8 cellular contexts compared by ENCODE assay signal in the genomic region with DNA sequence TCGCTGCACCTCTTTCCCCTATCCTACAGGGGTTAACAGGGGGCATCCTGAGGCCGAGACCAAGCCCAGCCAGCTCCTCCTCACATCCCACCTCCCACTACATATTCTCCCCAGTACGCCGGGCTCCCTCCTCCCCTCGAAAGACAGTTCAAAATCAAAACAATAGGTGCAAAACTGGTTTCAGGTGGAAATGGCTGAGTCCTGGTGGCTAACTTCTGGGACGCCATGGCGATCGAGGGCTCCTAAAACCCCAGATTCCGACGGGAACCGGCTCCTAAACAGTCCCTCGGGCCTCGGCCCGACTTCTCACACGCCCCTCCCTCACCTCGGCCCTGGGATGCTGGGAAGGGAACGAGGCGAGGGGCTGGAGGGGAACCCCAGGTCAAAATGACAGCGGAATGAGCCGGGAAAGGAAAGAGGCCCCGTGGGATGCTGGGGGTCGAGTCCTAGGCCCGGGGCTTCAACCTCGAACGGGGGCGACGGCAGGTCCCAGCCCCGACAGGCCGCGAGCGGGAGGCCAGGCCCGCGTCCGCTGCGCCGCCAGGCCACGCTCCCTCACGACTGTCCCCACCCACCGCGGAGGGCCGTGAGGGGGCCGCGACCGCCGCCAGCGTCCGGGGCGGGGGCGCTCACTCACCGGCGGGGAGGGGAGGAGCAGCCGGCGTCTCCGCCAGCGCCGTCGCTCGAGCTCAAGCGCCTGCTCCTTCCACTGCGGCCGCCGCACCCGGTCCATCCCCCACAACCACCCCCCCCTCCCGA. TPM values are rescaled to one million over a fixed set of nuclear protein-coding genes. Genes with fewer than 3 reads are reported as not detected.
DNase-seq lines count a peak whose midpoint lies in the region; ATAC-seq and TF ChIP-seq lines count a peak whose summit lies in the region.

No MANE protein-coding gene starts in this region.

- peak; percentile 82 for ATAC-seq in GM18498 (IDR thresholded peaks at IDR 0.05; ENCODE audit: unreplicated experiment)
- peak; percentile 64 for ATAC-seq in HG02870 (IDR thresholded peaks at IDR 0.05; ENCODE audit: unreplicated experiment)
- ATAC-seq in esophagus mucosa, result peak; percentile 65
- peak; percentile 77 to 87 (median 81) for ATAC-seq in natural killer cell

- no peaks in the 10 kb centered on the region for H3K9me3 Mint-ChIP-seq in natural killer cell

- WGBS in stomach, 5 donors, result 0 to 1% (median 0%) methylated on average over 25 to 63 of the region's 64 CpGs

- peak overlapping the region; percentile 81 for H3K27ac ChIP-seq in A673 (ENCODE audit: low read depth, low read length, poor library complexity, severe bottlenecking)
- H3K27ac ChIP-seq in stomach, result peak overlapping the region; percentile 91 to 99 (median 94)

- no peak for TF ChIP-seq POLR2A in stomach (IDR thresholded peaks at IDR 0.05)

- peaks cover 37 to 39% of the 10 kb centered on the region in 2 donors for H3K4me1 Mint-ChIP-seq in natural killer cell

- peak overlapping the region; percentile 89 for H3K4me3 Mint-ChIP-seq in natural killer cell

- H3K9me3 ChIP-seq in A673 (ENCODE audit: low read depth, low read length, poor library complexity, severe bottlenecking) (no peaks in the 10 kb centered on the region), stomach (no peaks in the 10 kb centered on the region)

- intact Hi-C loops in A673 (cut with micrococcal nuclease; ENCODE audit: unreplicated experiment) (loop anchor here (5.0 kb wide), 1 partner anchor 61 kb away; no protein-coding TSS in a partner anchor), natural killer cell (cut with micrococcal nuclease) (loop anchor here (2.0 to 5.0 kb wide), 2 partner anchors 219 to 452 kb away; a partner anchor contains a TSS), stomach (cut with DNase I; ENCODE audit: low total_unique reads) (no loop called here)

- peaks cover 50% of the 10 kb centered on the region for H3K4me1 ChIP-seq in A673 (ENCODE audit: insufficient read depth, low read length, poor library complexity, severe bottlenecking)
- H3K4me1 ChIP-seq in stomach, result peaks cover 24 to 55% (median 38%) of the 10 kb centered on the region in 4 donors

- no peak for TF ChIP-seq EP300 in stomach (IDR thresholded peaks at IDR 0.05)

- TF ChIP-seq CTCF in A673 (conservative IDR thresholded peaks at IDR 0.05; ENCODE audit: low read depth, low read length) (no peak), natural killer cell (IDR thresholded peaks at IDR 0.05) (no peak), stomach (IDR thresholded peaks at IDR 0.05) (peak in 1 of 7 experiments; percentile 5)

- H3K27me3 ChIP-seq in A673 (replicated peaks; ENCODE audit: insufficient read depth, low read depth, low read length, poor library complexity) (no peaks in the 10 kb centered on the region), stomach (no peaks in the 10 kb centered on the region)

- H3K4me3 ChIP-seq in A673 (ENCODE audit: low read depth, low read length, poor library complexity, severe bottlenecking) (peak overlapping the region; percentile 89), stomach (peak overlapping the region; percentile 69 to 93 (median 84))

- H3K27me3 Mint-ChIP-seq in natural killer cell (ENCODE audit: low read depth in 2 of 2), result no peaks in the 10 kb centered on the region

- BruUV-seq in A673 (replicated peaks; lab: Mats Ljungman, UMichigan), result no TSS peak

- POLR2A ChIA-PET in A673 (lab: Charles Lee; ENCODE audit: low non-redundant PET), result no interaction called here

- CTCF ChIA-PET in A673 (lab: Charles Lee), result interaction anchor here (0.6 to 0.7 kb wide), 2 partner anchors 65 to 267 kb away, joined by 3 to 7 read pairs; no protein-coding TSS in a partner anchor

- DNase-seq in A673 (ENCODE audit: low spot score), result peak; percentile 7
- peak; percentile 60 to 78 for DNase-seq in NCI-H526 (lab: John Stamatoyannopoulos, UW)
- peak; percentile 48 for DNase-seq in activated T-cell treated with anti-CD3 and anti-CD28 coated beads for 4 hours
- DNase-seq in natural killer cell, result peak; percentile 76
- DNase-seq in stomach, result no peak

- H3K36me3 ChIP-seq in A673 (ENCODE audit: insufficient read depth, low read length, poor library complexity, severe bottlenecking) (no peaks in the 10 kb centered on the region), stomach (no peaks in the 10 kb centered on the region)

- no peaks in the 10 kb centered on the region for H3K36me3 Mint-ChIP-seq in natural killer cell

- H3K27ac Mint-ChIP-seq in natural killer cell, result peak overlapping the region; percentile 81 to 84

RNA-seq across cellular contexts. Expression of a gene that starts 0.5 kb away (rescaled TPM):
- 29.4 and 32.8 TPM in 2 replicates for total RNA-seq in A673 (2021)
- total RNA-seq in esophagus mucosa, result 23.4 TPM
- total RNA-seq in natural killer cell, result 10 to 100 TPM; 26.4 to 36.7 (median 31.7) TPM
- total RNA-seq in stomach, result 10 to 100 TPM in 2 of 5 donors, 1 to 10 TPM in 3; 7.8 to 26.6 (median 8.9) TPM
- polyA plus RNA-seq in stomach, result 10 to 100 TPM in 1 of 3 donors, 1 to 10 TPM in 2; 5.0 to 11.6 (median 9.6) TPM
